Comparison of ENCODE assay signal across 23 cellular contexts in the genomic region with DNA sequence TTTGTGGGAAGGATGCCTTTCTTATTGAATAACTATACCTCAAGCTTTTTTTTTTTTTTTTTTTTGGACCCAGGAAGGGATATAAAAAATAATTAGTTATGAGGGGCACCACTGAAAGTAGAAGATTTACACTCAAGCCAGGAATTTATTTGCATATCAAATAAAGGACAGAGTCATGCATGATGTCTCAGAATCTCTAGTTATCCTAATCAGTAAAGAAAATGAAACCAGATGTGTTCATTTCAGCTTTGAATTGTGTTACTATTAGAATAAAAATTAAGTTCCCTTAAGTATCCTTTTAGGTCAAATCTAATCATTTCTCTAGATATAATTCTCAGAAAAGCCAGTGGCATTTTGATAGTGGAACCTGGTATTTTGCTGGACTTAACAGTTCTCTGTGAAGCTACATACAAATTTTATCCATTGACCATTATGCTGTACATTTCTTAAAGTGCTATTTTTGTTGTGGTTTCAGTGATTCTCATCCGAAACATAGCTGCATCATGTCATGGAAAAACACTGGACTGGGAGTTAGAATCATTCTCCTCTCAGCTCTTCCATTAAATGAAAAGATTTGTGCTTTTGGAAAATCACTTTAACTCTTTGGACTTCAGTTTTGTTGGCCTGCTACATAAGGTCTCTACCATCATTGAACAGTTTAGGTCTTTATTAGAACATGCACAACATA.
"Had no signal": no experiment of that assay in that cellular context is flagged by ENCODE, and none has a peak within 500 bp of the region (broad histone marks: within the 10 kb centered on the region; RNA-seq: fewer than 3 reads in every experiment).

No MANE protein-coding gene starts in this region.

- H3K9me3 ChIP-seq: gastroesophageal sphincter, ovary, right lobe of liver, suprapubic skin had no signal

- DNase-seq: activated CD4-positive, alpha-beta T cell treated with anti-CD3 and anti-CD28 coated beads for 48 hours; activated CD8-positive, alpha-beta memory T cell treated with anti-CD3 and anti-CD28 coated beads, Interleukin-2, amount 50 U/mL, for 48 hours; activated CD8-positive, alpha-beta T cell treated with anti-CD3 and anti-CD28 coated beads for 36 hours; activated gamma-delta T cell treated with Interleukin-2 at 50 U/mL for 16 hours; activated T-cell treated with anti-CD3 and anti-CD28 coated beads, Interleukin-2, amount 50 U/mL, for 72 hours; amygdala; dermis blood vessel endothelial cell; left colon; naive B cell; ovary; right lobe of liver had no signal

- H3K36me3 ChIP-seq: gastroesophageal sphincter, neural progenitor cell, ovary, right lobe of liver, suprapubic skin had no signal

- H3K27ac Mint-ChIP-seq: activated CD8-positive, alpha-beta T cell treated with anti-CD3 and anti-CD28 coated beads for 36 hours; activated naive CD8-positive, alpha-beta T cell; activated T-cell treated with anti-CD3 and anti-CD28 coated beads, Interleukin-2, amount 50 U/mL, for 72 hours; naive B cell; neural progenitor cell; stimulated activated naive CD8-positive, alpha-beta T cell treated with anti-CD3 and anti-CD28 coated beads, Interleukin-15, Interleukin-2, amounts not matched to agents 100 ng/mL and 50 ng/mL, for 24 hours; T-helper 1 cell treated with Interleukin-12 subunit alpha and Interleukin-12 subunit beta and Interleukin-4 antibody, amounts not matched to agents 30 μg/mL and 1 μg/mL, for 36 hours; type B pancreatic cell had no signal

- H3K27me3 Mint-ChIP-seq: naive B cell had no signal

- H3K4me3 Mint-ChIP-seq: activated CD8-positive, alpha-beta T cell treated with anti-CD3 and anti-CD28 coated beads for 36 hours; activated naive CD8-positive, alpha-beta T cell; activated T-cell treated with anti-CD3 and anti-CD28 coated beads, Interleukin-2, amount 50 U/mL, for 72 hours; brain; neural progenitor cell; stimulated activated naive CD8-positive, alpha-beta T cell treated with anti-CD3 and anti-CD28 coated beads, Interleukin-15, Interleukin-2, amounts not matched to agents 100 ng/mL and 50 ng/mL, for 24 hours; T-helper 1 cell treated with Interleukin-12 subunit alpha and Interleukin-12 subunit beta and Interleukin-4 antibody, amounts not matched to agents 30 μg/mL and 1 μg/mL, for 36 hours; type B pancreatic cell; WTC11 had no signal

- H3K9me3 Mint-ChIP-seq: activated CD8-positive, alpha-beta T cell treated with anti-CD3 and anti-CD28 coated beads for 36 hours; activated T-cell treated with anti-CD3 and anti-CD28 coated beads, Interleukin-2, amount 50 U/mL, for 72 hours; naive B cell; neural progenitor cell; stimulated activated naive CD8-positive, alpha-beta T cell treated with anti-CD3 and anti-CD28 coated beads, Interleukin-15, Interleukin-2, amounts not matched to agents 100 ng/mL and 50 ng/mL, for 24 hours; T-helper 1 cell treated with Interleukin-12 subunit alpha and Interleukin-12 subunit beta and Interleukin-4 antibody, amounts not matched to agents 30 μg/mL and 1 μg/mL, for 36 hours; WTC11 had no signal

- H3K4me2 ChIP-seq: neural progenitor cell had no signal

- ATAC-seq: activated CD8-positive, alpha-beta T cell treated with anti-CD3 and anti-CD28 coated beads for 36 hours; activated T-cell treated with anti-CD3 and anti-CD28 coated beads, Interleukin-2, amount 50 U/mL, for 72 hours; gastroesophageal sphincter; left colon; right lobe of liver; WTC11 had no signal

- FAIRE-seq: islet of Langerhans had no signal

- H3K9ac ChIP-seq: neural progenitor cell had no signal

- H2AFZ ChIP-seq: neural progenitor cell had no signal

- H3K4me1 ChIP-seq: gastroesophageal sphincter, right lobe of liver had no signal

- H3K4me3 ChIP-seq: gastroesophageal sphincter, lung, neural progenitor cell, ovary, right lobe of liver, suprapubic skin had no signal

- H3K36me3 Mint-ChIP-seq: activated naive CD8-positive, alpha-beta T cell; brain; naive B cell; neural progenitor cell; type B pancreatic cell; WTC11 had no signal

- H3K27me3 ChIP-seq: gastroesophageal sphincter, neural progenitor cell, ovary, right lobe of liver, suprapubic skin had no signal

- H3K27ac ChIP-seq: epithelial cell of prostate, gastroesophageal sphincter, neural progenitor cell, ovary, right lobe of liver, suprapubic skin had no signal
